Comparison of ENCODE assay signal across 11 cellular contexts in genomic region chr7:102891693-102892261, GRCh38. TPM values are rescaled to one million over a fixed set of nuclear protein-coding genes. Genes with fewer than 3 reads are reported as not detected.
A peak's percentile ranks its signal among the peaks of the same experiment; 100 is the strongest.
DNase-seq lines count a peak whose midpoint lies in the region; ATAC-seq, FAIRE-seq and TF ChIP-seq lines count a peak whose summit lies in the region.
"Had no signal": no experiment of that assay in that cellular context is flagged by ENCODE, and none has a peak within 500 bp of the region (broad histone marks: within the 10 kb centered on the region; RNA-seq: fewer than 3 reads in every experiment).

No MANE protein-coding gene starts in this region.

- H3K27me3 ChIP-seq in keratinocyte (ENCODE audit: control insufficient read depth, extremely low read depth, insufficient read depth, low read length) = no peaks in the 10 kb centered on the region
- H3K27me3 ChIP-seq in esophagus muscularis mucosa = no peaks in the 10 kb centered on the region

- no peaks in the 10 kb centered on the region for H3K9me1 ChIP-seq in keratinocyte (ENCODE audit: control insufficient read depth, extremely low read depth, insufficient read depth, low read length)

- 41% methylated on average over 1 of the region's 1 CpG for WGBS in esophagus muscularis mucosa

- peak; percentile 77 for FAIRE-seq in keratinocyte (lab: Jason Lieb, UNC)

- intact Hi-C loops in esophagus muscularis mucosa (cut with DNase I) = no loop called here

- DNase-seq in A172 (ENCODE audit: low spot score) = peak; percentile 93
- DNase-seq in astrocyte of the hippocampus (ENCODE audit: low read depth, low spot score) = peak; percentile 94
- DNase-seq in keratinocyte (ENCODE audit: low read depth, low spot score) = no peak
- DNase-seq in esophagus muscularis mucosa (ENCODE audit: extremely low spot score) = no peak
- DNase-seq: activated naive CD8-positive, alpha-beta T cell treated with anti-CD3 and anti-CD28 coated beads, Interleukin-2, amount 10 ng/mL, durations not matched to agents 7 days and 5 days; T-cell had no signal

- H3K27ac ChIP-seq in keratinocyte (ENCODE audit: control insufficient read depth, insufficient read depth, low read length) (no peak overlapping the region), esophagus muscularis mucosa (replicated peaks in 1 of 4) (peak overlapping the region in 2 of 4 donors; percentile 33 to 68)
- H3K27ac ChIP-seq: C4-2B had no signal

- no peak overlapping the region for H3K9ac ChIP-seq in keratinocyte (ENCODE audit: control insufficient read depth, extremely low read depth, insufficient read depth, low read length)

- H3K79me2 ChIP-seq in keratinocyte (ENCODE audit: control insufficient read depth, insufficient read depth, low read length) = no peaks in the 10 kb centered on the region

- dilution Hi-C loops in keratinocyte (cut with MboI; ENCODE audit: extremely low pct_ligation_motif_present, low sequenced_read_pairs) = no loop called here

- TF ChIP-seq RAD21 in Ishikawa (IDR thresholded peaks at IDR 0.05; ENCODE audit: low read depth) = no peak

- ATAC-seq in HG03439 (IDR thresholded peaks at IDR 0.05; ENCODE audit: unreplicated experiment) (no peak), HG03521 (IDR thresholded peaks at IDR 0.05; ENCODE audit: unreplicated experiment) (no peak), GM19463 (IDR thresholded peaks at IDR 0.05; ENCODE audit: unreplicated experiment) (no peak)
- ATAC-seq: T-cell had no signal

- TF ChIP-seq EP300 in Ishikawa (IDR thresholded peaks at IDR 0.05; ENCODE audit: borderline replicate concordance) = no peak
- TF ChIP-seq EP300 in esophagus muscularis mucosa (IDR thresholded peaks at IDR 0.05) = no peak

- H2AFZ ChIP-seq in keratinocyte (ENCODE audit: control insufficient read depth, low read length) = no peak overlapping the region

- H3K4me3 ChIP-seq in keratinocyte (ENCODE audit: control insufficient read depth in 2 of 3, extremely low read depth in 1 of 3, insufficient read depth in 2 of 3, low read depth in 1 of 3, low read length in 3 of 3) = no peak overlapping the region
- H3K4me3 ChIP-seq in esophagus muscularis mucosa = no peak overlapping the region

- peak overlapping the region; percentile 56 for H3K4me2 ChIP-seq in keratinocyte (ENCODE audit: control insufficient read depth, extremely low read depth, insufficient read depth, low read depth, low read length)

- peaks cover 21% of the 10 kb centered on the region for H3K4me1 ChIP-seq in keratinocyte (ENCODE audit: control insufficient read depth, extremely low read depth, insufficient read depth, low read length)
- H3K4me1 ChIP-seq in esophagus muscularis mucosa = peaks cover 13 to 64% (median 56%) of the 10 kb centered on the region in 4 donors

- no peaks in the 10 kb centered on the region for H3K9me3 ChIP-seq in keratinocyte (ENCODE audit: control insufficient read depth, low read depth, low read length)
- H3K9me3 ChIP-seq in esophagus muscularis mucosa = no peaks in the 10 kb centered on the region

- H4K20me1 ChIP-seq in keratinocyte (ENCODE audit: control insufficient read depth, extremely low read depth, insufficient read depth, low read length) = no peaks in the 10 kb centered on the region

- no peaks in the 10 kb centered on the region for H3K36me3 ChIP-seq in keratinocyte (ENCODE audit: control insufficient read depth in 2 of 2, extremely low read depth in 1 of 2, insufficient read depth in 2 of 2, low read length in 2 of 2)
- H3K36me3 ChIP-seq in esophagus muscularis mucosa = no peaks in the 10 kb centered on the region

- TF ChIP-seq CTCF in keratinocyte (optimal IDR thresholded peaks at IDR 0.05 in 1 of 3, IDR thresholded peaks at IDR 0.05 in 1 of 3, conservative IDR thresholded peaks at IDR 0.05 in 1 of 3; ENCODE audit: extremely low read depth in 1 of 3, insufficient read depth in 2 of 3, low read length in 3 of 3) (no peak), esophagus muscularis mucosa (IDR thresholded peaks at IDR 0.05) (no peak)

- no peak for TF ChIP-seq POLR2A in esophagus muscularis mucosa (IDR thresholded peaks at IDR 0.05; ENCODE audit: low read depth)

TF ChIP-seq in Ishikawa, 13 proteins besides CTCF, POLR2A, EP300 and RAD21:
- TF ChIP-seq ZBTB7A (IDR thresholded peaks at IDR 0.05; ENCODE audit: low read depth) (no peak), CREB1 (IDR thresholded peaks at IDR 0.05; ENCODE audit: low read depth) (no peak), YY1 (IDR thresholded peaks at IDR 0.05; ENCODE audit: low read depth) (no peak), NFIC (IDR thresholded peaks at IDR 0.05) (peak; percentile 41), TCF12 (IDR thresholded peaks at IDR 0.05; ENCODE audit: low read depth) (no peak), CEBPB (IDR thresholded peaks at IDR 0.05) (no peak)
- TF ChIP-seq, protein P1, sequence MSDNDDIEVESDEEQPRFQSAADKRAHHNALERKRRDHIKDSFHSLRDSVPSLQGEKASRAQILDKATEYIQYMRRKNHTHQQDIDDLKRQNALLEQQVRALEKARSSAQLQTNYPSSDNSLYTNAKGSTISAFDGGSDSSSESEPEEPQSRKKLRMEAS (IDR thresholded peaks at IDR 0.05) = no peak

RNA-seq across cellular contexts. Expression of gene LRRC17, which starts 21.0 kb away (rescaled TPM):
- total RNA-seq in A172 (2014; rRNA removed; shearing (Covaris generic)) = 843 and 845 TPM in 2 replicates
- 0.05 to 0.28 TPM (median 0.20 TPM) in 3 replicates for polyA plus RNA-seq in keratinocyte
- 0.57 TPM for polyA plus RNA-seq in keratinocyte (2011; ENCODE audit: low read depth)
- 0.05 TPM in 2 replicates for polyA plus RNA-seq in keratinocyte (2011; cell fraction: cytosol; rRNA removed)
- 0.22 and 0.56 TPM in 2 replicates for polyA plus RNA-seq in keratinocyte (2011; cell fraction: nucleus; rRNA removed)
- 0.09 and 0.62 TPM in 2 replicates for polyA plus RNA-seq in keratinocyte (2012; ENCODE audit: low replicate concordance)
- 0.23 TPM in 1 of 3 replicates, not detected in the others for polyA minus RNA-seq in keratinocyte
- not detected for polyA minus RNA-seq in keratinocyte (2011; cell fraction: cytosol; rRNA and poly(A)+ RNA removed)
- 0.32 and 0.70 TPM in 2 replicates for polyA minus RNA-seq in keratinocyte (2011; cell fraction: nucleus; rRNA and poly(A)+ RNA removed)
- 1 to 10 TPM in 3 of 4 donors, under 1 TPM in 1; 0.83 to 3.5 (median 2.6) TPM for total RNA-seq in esophagus muscularis mucosa
- total RNA-seq: activated naive CD8-positive, alpha-beta T cell treated with anti-CD3 and anti-CD28 coated beads, Interleukin-2, amount 10 ng/mL, durations not matched to agents 7 days and 5 days had no signal

Comparison
In these comparisons a context has a peak if more than half of its experiments do, and no peak if none do; other contexts are left out.
1. DNase-seq: peak in A172 (single experiment) and astrocyte of the hippocampus (single experiment); none in keratinocyte (single experiment) and esophagus muscularis mucosa (single experiment).
2. RNA of gene LRRC17, which starts 21.0 kb away (total RNA-seq): 843 to 845 TPM in A172; 0.83 to 3.5 TPM in esophagus muscularis mucosa; every median in the first group is over 100 times any median in the second.